ENCODE assay signal across 9 cellular contexts in genomic region chr19:33520048-33520643, GRCh38. TPM values are rescaled to one million over a fixed set of nuclear protein-coding genes. Genes with fewer than 3 reads are reported as not detected.
A peak's percentile ranks its signal among the peaks of the same experiment; 100 is the strongest.
DNase-seq lines count a peak whose midpoint lies in the region; ATAC-seq and TF ChIP-seq lines count a peak whose summit lies in the region.
"Had no signal": no experiment of that assay in that cellular context is flagged by ENCODE, and none has a peak within 500 bp of the region (broad histone marks: within the 10 kb centered on the region; RNA-seq: fewer than 3 reads in every experiment).

No MANE protein-coding gene starts in this region.

- peak overlapping the region in 3 of 4 donors; percentile 65 to 85 (median 75) for H3K27ac ChIP-seq in Peyer's patch

- H3K27ac Mint-ChIP-seq in T-helper 2 cell treated with Interferon-gamma antibody and Interleukin-4, amounts not matched to agents 5 μg/mL and 100 μg/mL, for 36 hours = no peak overlapping the region
- H3K27ac Mint-ChIP-seq in osteocyte (ENCODE audit: unreplicated experiment) = no peak overlapping the region

- H3K27me3 ChIP-seq in Peyer's patch = no peaks in the 10 kb centered on the region

- no peaks in the 10 kb centered on the region for H3K9me3 ChIP-seq in Peyer's patch

- DNase-seq in T-helper 2 cell treated with Interferon-gamma antibody and Interleukin-4, amounts not matched to agents 5 μg/mL and 100 μg/mL, for 36 hours (ENCODE audit: low spot score) = no peak
- DNase-seq in T-helper 2 cell = no peak
- DNase-seq in Peyer's patch = peak in 2 of 3 donors; percentile 66 to 67
- no peak for DNase-seq in epithelial cell of proximal tubule (ENCODE audit: low read depth)
- DNase-seq in osteocyte (ENCODE audit: extremely low spot score, unreplicated experiment) = no peak
- no peak for DNase-seq in NCI-H1105 (lab: John Stamatoyannopoulos, UW)
- DNase-seq in posterior cingulate gyrus = no peak
- DNase-seq: NCI-H524 treated with DMSO at 0.1 percent for 48 hours had no signal

- H3K4me3 ChIP-seq in Peyer's patch (peak overlapping the region in 2 of 4 donors; percentile 91 to 93), epithelial cell of proximal tubule (ENCODE audit: low read depth, low read length) (peak overlapping the region; percentile 91)

- peak; percentile 27 to 41 for TF ChIP-seq POLR2A in Peyer's patch (IDR thresholded peaks at IDR 0.05)

- TF ChIP-seq CTCF in Peyer's patch (IDR thresholded peaks at IDR 0.05) = no peak
- TF ChIP-seq CTCF in epithelial cell of proximal tubule (conservative IDR thresholded peaks at IDR 0.05; ENCODE audit: low read depth, low read length) = no peak
- no peak for TF ChIP-seq CTCF in osteocyte (IDR thresholded peaks at IDR 0.05)

- peaks cover 0 to 46% (median 5%) of the 10 kb centered on the region in 4 donors for H3K4me1 ChIP-seq in Peyer's patch

- no peaks in the 10 kb centered on the region for H3K9me3 Mint-ChIP-seq in T-helper 2 cell treated with Interferon-gamma antibody and Interleukin-4, amounts not matched to agents 5 μg/mL and 100 μg/mL, for 36 hours
- H3K9me3 Mint-ChIP-seq in osteocyte (ENCODE audit: unreplicated experiment) = no peaks in the 10 kb centered on the region

- no peaks in the 10 kb centered on the region for H3K36me3 ChIP-seq in Peyer's patch

- no peaks in the 10 kb centered on the region for H3K36me3 Mint-ChIP-seq in T-helper 2 cell treated with Interferon-gamma antibody and Interleukin-4, amounts not matched to agents 5 μg/mL and 100 μg/mL, for 36 hours (ENCODE audit: low read depth)
- no peaks in the 10 kb centered on the region for H3K36me3 Mint-ChIP-seq in osteocyte (ENCODE audit: unreplicated experiment)

- H3K27me3 Mint-ChIP-seq in T-helper 2 cell treated with Interferon-gamma antibody and Interleukin-4, amounts not matched to agents 5 μg/mL and 100 μg/mL, for 36 hours (ENCODE audit: low read depth) = no peaks in the 10 kb centered on the region
- no peaks in the 10 kb centered on the region for H3K27me3 Mint-ChIP-seq in osteocyte (ENCODE audit: unreplicated experiment)

- intact Hi-C loops in posterior cingulate gyrus (cut with DNase I) = loop anchor here (10.0 kb wide), 1 partner anchor 345 kb away; no protein-coding TSS in a partner anchor

- H3K4me1 Mint-ChIP-seq in T-helper 2 cell treated with Interferon-gamma antibody and Interleukin-4, amounts not matched to agents 5 μg/mL and 100 μg/mL, for 36 hours (ENCODE audit: low read depth) = peaks cover 14% of the 10 kb centered on the region
- H3K4me1 Mint-ChIP-seq in osteocyte (ENCODE audit: unreplicated experiment) = peaks cover 21% of the 10 kb centered on the region

- ATAC-seq in HG02642 (IDR thresholded peaks at IDR 0.05; ENCODE audit: poor library complexity, unreplicated experiment) = no peak

- H3K4me3 Mint-ChIP-seq in T-helper 2 cell treated with Interferon-gamma antibody and Interleukin-4, amounts not matched to agents 5 μg/mL and 100 μg/mL, for 36 hours = peak overlapping the region; percentile 78
- H3K4me3 Mint-ChIP-seq in osteocyte (ENCODE audit: unreplicated experiment) = peak overlapping the region; percentile 81

RNA-seq across cellular contexts. Expression of gene PEPD, which starts 1.4 kb away (rescaled TPM):
- total RNA-seq in Peyer's patch (1,000 to 10,000 TPM in 1 of 4 donors, 100 to 1,000 TPM in 3; 116 to 1,166 (median 748) TPM), epithelial cell of proximal tubule (42.0 and 56.7 TPM in 2 replicates), osteocyte (106 and 113 TPM in 2 replicates)

Comparison
In these comparisons a context has a peak if more than half of its experiments do, and no peak if none do; other contexts are left out.
1. DNase-seq: peak in Peyer's patch (2 of 3); none in T-helper 2 cell treated with Interferon-gamma antibody and Interleukin-4, amounts not matched to agents 5 μg/mL and 100 μg/mL, for 36 hours (single experiment), T-helper 2 cell (0 of 5), epithelial cell of proximal tubule (single experiment), osteocyte (single experiment), NCI-H1105 (single experiment) and posterior cingulate gyrus (0 of 10).